17 cellular contexts compared by ENCODE assay signal in the genomic region with DNA sequence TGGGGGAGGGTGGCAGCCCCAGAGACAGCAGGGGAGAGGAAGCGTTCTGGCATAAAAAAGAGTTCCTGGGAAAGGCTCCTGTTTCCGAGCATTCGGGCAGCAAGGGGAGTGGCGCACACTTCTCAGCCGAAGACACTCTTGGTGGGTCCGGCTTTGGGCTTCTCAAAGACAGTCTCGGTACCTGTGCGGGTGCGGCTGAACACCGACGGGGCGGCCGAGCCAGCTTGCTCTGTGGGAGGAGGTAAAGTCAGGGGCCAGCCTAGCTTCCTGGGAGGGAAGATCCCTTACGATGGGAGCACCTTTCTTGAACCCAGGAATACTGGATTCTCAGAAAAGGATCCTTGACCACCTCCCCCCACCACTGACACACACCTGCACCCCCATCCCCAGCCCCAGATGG. TPM values are rescaled to one million over a fixed set of nuclear protein-coding genes. Genes with fewer than 3 reads are reported as not detected.
A peak's percentile ranks its signal among the peaks of the same experiment; 100 is the strongest.
DNase-seq lines count a peak whose midpoint lies in the region; ATAC-seq and TF ChIP-seq lines count a peak whose summit lies in the region.
"Had no signal": no experiment of that assay in that cellular context is flagged by ENCODE, and none has a peak within 500 bp of the region (broad histone marks: within the 10 kb centered on the region; RNA-seq: fewer than 3 reads in every experiment).

No MANE protein-coding gene starts in this region.

- no peaks in the 10 kb centered on the region for H3K36me3 Mint-ChIP-seq in activated naive CD8-positive, alpha-beta T cell treated with anti-CD3 and anti-CD28 coated beads, Interleukin-2, amount 50 U/mL, for 24 hours (ENCODE audit: low read depth)

- H3K9ac ChIP-seq in BLaER1 (no peak overlapping the region), skeletal muscle tissue (ENCODE audit: low read depth in 1 of 3, low read length in 3 of 3) (peak overlapping the region; percentile 70 to 99 (median 88))

- H3K9me3 ChIP-seq in BLaER1 (no peaks in the 10 kb centered on the region), HEK293 (ENCODE audit: control insufficient read depth, insufficient read depth, low read depth, low read length) (no peaks in the 10 kb centered on the region), skeletal muscle tissue (ENCODE audit: control insufficient read depth in 3 of 3, low read length in 3 of 3) (no peaks in the 10 kb centered on the region), upper lobe of right lung (no peaks in the 10 kb centered on the region)
- H3K9me3 ChIP-seq: BE2C, Caco-2, HAP-1 had no signal

- peak; percentile 43 for DNase-seq in left kidney (ENCODE audit: low read depth, low spot score)
- DNase-seq in stimulated activated CD4-positive, alpha-beta T cell treated with anti-CD3 and anti-CD28 coated beads, Interleukin-4, amount 100 ng/mL, for 24 hours = no peak
- DNase-seq in NOMO-1 treated with DMSO at 0.1 percent for 48 hours (lab: John Stamatoyannopoulos, UW; ENCODE audit: unreplicated experiment) = no peak
- no peak for DNase-seq in upper lobe of right lung
- DNase-seq in activated naive CD8-positive, alpha-beta T cell treated with anti-CD3 and anti-CD28 coated beads, Interleukin-2, amount 50 U/mL, for 24 hours = no peak
- DNase-seq: BE2C; CD8-positive, alpha-beta memory T cell; DND-41; GDM1; HFFc6 had no signal

- H3K4me3 Mint-ChIP-seq in activated naive CD8-positive, alpha-beta T cell treated with anti-CD3 and anti-CD28 coated beads, Interleukin-2, amount 50 U/mL, for 24 hours = no peak overlapping the region
- H3K4me3 Mint-ChIP-seq: CD8-positive, alpha-beta memory T cell; HFFc6 had no signal

- H3K9me3 Mint-ChIP-seq in activated naive CD8-positive, alpha-beta T cell treated with anti-CD3 and anti-CD28 coated beads, Interleukin-2, amount 50 U/mL, for 24 hours = no peaks in the 10 kb centered on the region
- H3K9me3 Mint-ChIP-seq: CD8-positive, alpha-beta memory T cell; HFFc6 had no signal

- CTCF ChIA-PET in HEK293 (lab: Yijun Ruan, JAX) = interaction anchor here (2.2 kb wide), 1 partner anchor 12 kb away, joined by 8 read pairs; no protein-coding TSS in a partner anchor

- H3K27me3 ChIP-seq in BLaER1 (no peaks in the 10 kb centered on the region), skeletal muscle tissue (ENCODE audit: control insufficient read depth in 3 of 3, insufficient read depth in 3 of 3, low read length in 3 of 3) (no peaks in the 10 kb centered on the region), upper lobe of right lung (no peaks in the 10 kb centered on the region)
- H3K27me3 ChIP-seq: BE2C had no signal

- peak overlapping the region; percentile 82; the same call in 1 of the 2 replicates for H3K4me2 ChIP-seq in BLaER1

- peaks cover 80% of the 10 kb centered on the region for H3K4me1 ChIP-seq in BLaER1
- H3K4me1 ChIP-seq in HEK293 (ENCODE audit: control insufficient read depth, insufficient read depth, low read length) = peaks cover 12% of the 10 kb centered on the region; the same call in 1 of the 2 replicates
- H3K4me1 ChIP-seq in skeletal muscle tissue (ENCODE audit: control insufficient read depth in 3 of 3, insufficient read depth in 3 of 3, low read length in 3 of 3) = peaks cover 62 to 86% (median 64%) of the 10 kb centered on the region in 3 donors
- H3K4me1 ChIP-seq in upper lobe of right lung = peaks cover 10% of the 10 kb centered on the region
- H3K4me1 ChIP-seq: HAP-1 had no signal

- H3K27ac Mint-ChIP-seq in activated naive CD8-positive, alpha-beta T cell treated with anti-CD3 and anti-CD28 coated beads, Interleukin-2, amount 50 U/mL, for 24 hours = no peak overlapping the region
- H3K27ac Mint-ChIP-seq: HFFc6 had no signal

- H3K27me3 Mint-ChIP-seq in activated naive CD8-positive, alpha-beta T cell treated with anti-CD3 and anti-CD28 coated beads, Interleukin-2, amount 50 U/mL, for 24 hours = no peaks in the 10 kb centered on the region
- H3K27me3 Mint-ChIP-seq: CD8-positive, alpha-beta memory T cell had no signal

- POLR2A ChIA-PET in HEK293 (lab: Yijun Ruan, JAX) = no interaction called here

- TF ChIP-seq CTCF in HEK293 (tag by site-specific recombination; IDR thresholded peaks at IDR 0.05) (no peak), upper lobe of right lung (IDR thresholded peaks at IDR 0.05) (no peak)

- intact Hi-C loops in upper lobe of right lung (cut with DNase I) = no loop called here

- no peak for ATAC-seq in upper lobe of right lung
- ATAC-seq in activated naive CD8-positive, alpha-beta T cell treated with anti-CD3 and anti-CD28 coated beads, Interleukin-2, amount 50 U/mL, for 24 hours = no peak

- H3K4me3 ChIP-seq in BLaER1 = no peak overlapping the region
- no peak overlapping the region for H3K4me3 ChIP-seq in HEK293 (ENCODE audit: low read depth, low read length)
- H3K4me3 ChIP-seq in skeletal muscle tissue (ENCODE audit: low read length in 3 of 3) = peak overlapping the region; percentile 78 to 96 (median 95)
- H3K4me3 ChIP-seq in upper lobe of right lung = no peak overlapping the region
- H3K4me3 ChIP-seq: HAP-1 had no signal

- H3K36me3 ChIP-seq in BLaER1 (0 out of 2 replicates have a peak, but pooled peaks cover 14% of the 10 kb centered on the region), HEK293 (ENCODE audit: control insufficient read depth in 2 of 2, insufficient read depth in 1 of 2, low read length in 2 of 2) (peaks cover 0 to 14% of the 10 kb centered on the region in 2 experiments; a peak in 1 of 3 replicates), skeletal muscle tissue (ENCODE audit: control insufficient read depth in 3 of 3, insufficient read depth in 3 of 3, low read length in 3 of 3) (peaks cover 35 to 43% (median 37%) of the 10 kb centered on the region in 3 donors), upper lobe of right lung (peaks cover 9% of the 10 kb centered on the region)
- H3K36me3 ChIP-seq: BE2C, HAP-1 had no signal

- peaks cover 2% of the 10 kb centered on the region for H3K4me1 Mint-ChIP-seq in activated naive CD8-positive, alpha-beta T cell treated with anti-CD3 and anti-CD28 coated beads, Interleukin-2, amount 50 U/mL, for 24 hours

- H3K27ac ChIP-seq in BLaER1 (no peak overlapping the region), HEK293 (ENCODE audit: extremely low read depth, low read depth, low read length) (no peak overlapping the region), skeletal muscle tissue (ENCODE audit: low read depth, low read length) (peak overlapping the region; percentile 95), upper lobe of right lung (no peak overlapping the region)
- H3K27ac ChIP-seq: HL-60 had no signal

- H4K20me1 ChIP-seq in BLaER1 = no peaks in the 10 kb centered on the region

TF ChIP-seq in HEK293, 187 proteins besides CTCF, POLR2A, EP300 and RAD21 (continues in another document):
- TF ChIP-seq ZNF837 (tag by site-specific recombination; IDR thresholded peaks at IDR 0.05) = no peak
- TF ChIP-seq, protein P1, sequence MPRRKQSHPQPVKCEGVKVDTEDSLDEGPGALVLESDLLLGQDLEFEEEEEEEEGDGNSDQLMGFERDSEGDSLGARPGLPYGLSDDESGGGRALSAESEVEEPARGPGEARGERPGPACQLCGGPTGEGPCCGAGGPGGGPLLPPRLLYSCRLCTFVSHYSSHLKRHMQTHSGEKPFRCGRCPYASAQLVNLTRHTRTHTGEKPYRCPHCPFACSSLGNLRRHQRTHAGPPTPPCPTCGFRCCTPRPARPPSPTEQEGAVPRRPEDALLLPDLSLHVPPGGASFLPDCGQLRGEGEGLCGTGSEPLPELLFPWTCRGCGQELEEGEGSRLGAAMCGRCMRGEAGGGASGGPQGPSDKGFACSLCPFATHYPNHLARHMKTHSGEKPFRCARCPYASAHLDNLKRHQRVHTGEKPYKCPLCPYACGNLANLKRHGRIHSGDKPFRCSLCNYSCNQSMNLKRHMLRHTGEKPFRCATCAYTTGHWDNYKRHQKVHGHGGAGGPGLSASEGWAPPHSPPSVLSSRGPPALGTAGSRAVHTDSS (tag by site-specific recombination; IDR thresholded peaks at IDR 0.05) = no peak
- TF ChIP-seq ZNF600 (tag by site-specific recombination; IDR thresholded peaks at IDR 0.05) = peak; percentile 49; the same call in 1 of the 2 replicates
- TF ChIP-seq ZNF629 (tag by site-specific recombination; IDR thresholded peaks at IDR 0.05) = no peak
- no peak for TF ChIP-seq ZNF521 (tag by site-specific recombination; IDR thresholded peaks at IDR 0.05)
- TF ChIP-seq, protein P2, sequence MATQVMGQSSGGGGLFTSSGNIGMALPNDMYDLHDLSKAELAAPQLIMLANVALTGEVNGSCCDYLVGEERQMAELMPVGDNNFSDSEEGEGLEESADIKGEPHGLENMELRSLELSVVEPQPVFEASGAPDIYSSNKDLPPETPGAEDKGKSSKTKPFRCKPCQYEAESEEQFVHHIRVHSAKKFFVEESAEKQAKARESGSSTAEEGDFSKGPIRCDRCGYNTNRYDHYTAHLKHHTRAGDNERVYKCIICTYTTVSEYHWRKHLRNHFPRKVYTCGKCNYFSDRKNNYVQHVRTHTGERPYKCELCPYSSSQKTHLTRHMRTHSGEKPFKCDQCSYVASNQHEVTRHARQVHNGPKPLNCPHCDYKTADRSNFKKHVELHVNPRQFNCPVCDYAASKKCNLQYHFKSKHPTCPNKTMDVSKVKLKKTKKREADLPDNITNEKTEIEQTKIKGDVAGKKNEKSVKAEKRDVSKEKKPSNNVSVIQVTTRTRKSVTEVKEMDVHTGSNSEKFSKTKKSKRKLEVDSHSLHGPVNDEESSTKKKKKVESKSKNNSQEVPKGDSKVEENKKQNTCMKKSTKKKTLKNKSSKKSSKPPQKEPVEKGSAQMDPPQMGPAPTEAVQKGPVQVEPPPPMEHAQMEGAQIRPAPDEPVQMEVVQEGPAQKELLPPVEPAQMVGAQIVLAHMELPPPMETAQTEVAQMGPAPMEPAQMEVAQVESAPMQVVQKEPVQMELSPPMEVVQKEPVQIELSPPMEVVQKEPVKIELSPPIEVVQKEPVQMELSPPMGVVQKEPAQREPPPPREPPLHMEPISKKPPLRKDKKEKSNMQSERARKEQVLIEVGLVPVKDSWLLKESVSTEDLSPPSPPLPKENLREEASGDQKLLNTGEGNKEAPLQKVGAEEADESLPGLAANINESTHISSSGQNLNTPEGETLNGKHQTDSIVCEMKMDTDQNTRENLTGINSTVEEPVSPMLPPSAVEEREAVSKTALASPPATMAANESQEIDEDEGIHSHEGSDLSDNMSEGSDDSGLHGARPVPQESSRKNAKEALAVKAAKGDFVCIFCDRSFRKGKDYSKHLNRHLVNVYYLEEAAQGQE (tag by site-specific recombination; IDR thresholded peaks at IDR 0.05) = no peak

RNA-seq across cellular contexts. Expression of a gene that starts 1.6 kb away (rescaled TPM):
- total RNA-seq in skeletal muscle tissue (35.5 TPM), upper lobe of right lung (5.4 TPM)

RNA-seq across cellular contexts. Expression of a gene that starts 2.7 kb away (rescaled TPM):
- 4.2 TPM for total RNA-seq in skeletal muscle tissue
- 26.9 TPM for total RNA-seq in upper lobe of right lung

RNA-seq across cellular contexts. Expression of a gene that starts 38.6 kb away (rescaled TPM):
- 2.1 TPM for total RNA-seq in skeletal muscle tissue
- total RNA-seq in upper lobe of right lung = 9.5 TPM
- total RNA-seq: CD8-positive, alpha-beta memory T cell; H1 had no signal

RNA-seq across cellular contexts. Expression of a gene that starts 55.8 kb away (rescaled TPM):
- total RNA-seq in skeletal muscle tissue (under 0.01 TPM), upper lobe of right lung (not detected)
- total RNA-seq: Caco-2; CD8-positive, alpha-beta memory T cell; H1; HFFc6 had no signal

Comparison
In these comparisons a context has a peak if more than half of its experiments do, and no peak if none do; other contexts are left out.
1. H3K4me3 ChIP-seq: peak in skeletal muscle tissue (3 of 3); none in BLaER1 (single experiment), HEK293 (single experiment) and upper lobe of right lung (single experiment).